ENCODE assay signal across 1 cellular context in the genomic region with DNA sequence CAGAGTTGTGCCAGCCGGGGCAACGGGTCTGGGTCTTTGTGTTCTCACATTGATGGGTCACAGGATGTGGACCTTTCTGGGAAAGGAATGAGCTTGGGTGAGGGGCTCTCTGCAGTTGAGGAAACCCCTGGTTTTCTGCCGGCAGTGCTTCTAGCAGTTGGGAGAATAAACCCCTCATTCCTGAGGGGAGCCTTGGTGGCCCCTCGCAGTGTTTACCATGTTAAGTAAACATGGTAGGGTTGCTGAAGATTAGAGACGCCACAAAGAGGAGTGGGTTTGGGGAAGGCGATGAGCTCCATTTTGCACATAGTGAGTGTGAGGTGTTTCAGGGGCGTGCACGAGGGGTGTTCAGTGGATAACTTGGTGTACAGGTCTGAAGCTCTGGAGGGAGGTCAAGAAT.
TF ChIP-seq lines count a peak whose summit lies in the region.

No MANE protein-coding gene starts in this region.

TF ChIP-seq in H1, 55 proteins besides CTCF, POLR2A, EP300 and RAD21:
- TF ChIP-seq, protein P1, sequence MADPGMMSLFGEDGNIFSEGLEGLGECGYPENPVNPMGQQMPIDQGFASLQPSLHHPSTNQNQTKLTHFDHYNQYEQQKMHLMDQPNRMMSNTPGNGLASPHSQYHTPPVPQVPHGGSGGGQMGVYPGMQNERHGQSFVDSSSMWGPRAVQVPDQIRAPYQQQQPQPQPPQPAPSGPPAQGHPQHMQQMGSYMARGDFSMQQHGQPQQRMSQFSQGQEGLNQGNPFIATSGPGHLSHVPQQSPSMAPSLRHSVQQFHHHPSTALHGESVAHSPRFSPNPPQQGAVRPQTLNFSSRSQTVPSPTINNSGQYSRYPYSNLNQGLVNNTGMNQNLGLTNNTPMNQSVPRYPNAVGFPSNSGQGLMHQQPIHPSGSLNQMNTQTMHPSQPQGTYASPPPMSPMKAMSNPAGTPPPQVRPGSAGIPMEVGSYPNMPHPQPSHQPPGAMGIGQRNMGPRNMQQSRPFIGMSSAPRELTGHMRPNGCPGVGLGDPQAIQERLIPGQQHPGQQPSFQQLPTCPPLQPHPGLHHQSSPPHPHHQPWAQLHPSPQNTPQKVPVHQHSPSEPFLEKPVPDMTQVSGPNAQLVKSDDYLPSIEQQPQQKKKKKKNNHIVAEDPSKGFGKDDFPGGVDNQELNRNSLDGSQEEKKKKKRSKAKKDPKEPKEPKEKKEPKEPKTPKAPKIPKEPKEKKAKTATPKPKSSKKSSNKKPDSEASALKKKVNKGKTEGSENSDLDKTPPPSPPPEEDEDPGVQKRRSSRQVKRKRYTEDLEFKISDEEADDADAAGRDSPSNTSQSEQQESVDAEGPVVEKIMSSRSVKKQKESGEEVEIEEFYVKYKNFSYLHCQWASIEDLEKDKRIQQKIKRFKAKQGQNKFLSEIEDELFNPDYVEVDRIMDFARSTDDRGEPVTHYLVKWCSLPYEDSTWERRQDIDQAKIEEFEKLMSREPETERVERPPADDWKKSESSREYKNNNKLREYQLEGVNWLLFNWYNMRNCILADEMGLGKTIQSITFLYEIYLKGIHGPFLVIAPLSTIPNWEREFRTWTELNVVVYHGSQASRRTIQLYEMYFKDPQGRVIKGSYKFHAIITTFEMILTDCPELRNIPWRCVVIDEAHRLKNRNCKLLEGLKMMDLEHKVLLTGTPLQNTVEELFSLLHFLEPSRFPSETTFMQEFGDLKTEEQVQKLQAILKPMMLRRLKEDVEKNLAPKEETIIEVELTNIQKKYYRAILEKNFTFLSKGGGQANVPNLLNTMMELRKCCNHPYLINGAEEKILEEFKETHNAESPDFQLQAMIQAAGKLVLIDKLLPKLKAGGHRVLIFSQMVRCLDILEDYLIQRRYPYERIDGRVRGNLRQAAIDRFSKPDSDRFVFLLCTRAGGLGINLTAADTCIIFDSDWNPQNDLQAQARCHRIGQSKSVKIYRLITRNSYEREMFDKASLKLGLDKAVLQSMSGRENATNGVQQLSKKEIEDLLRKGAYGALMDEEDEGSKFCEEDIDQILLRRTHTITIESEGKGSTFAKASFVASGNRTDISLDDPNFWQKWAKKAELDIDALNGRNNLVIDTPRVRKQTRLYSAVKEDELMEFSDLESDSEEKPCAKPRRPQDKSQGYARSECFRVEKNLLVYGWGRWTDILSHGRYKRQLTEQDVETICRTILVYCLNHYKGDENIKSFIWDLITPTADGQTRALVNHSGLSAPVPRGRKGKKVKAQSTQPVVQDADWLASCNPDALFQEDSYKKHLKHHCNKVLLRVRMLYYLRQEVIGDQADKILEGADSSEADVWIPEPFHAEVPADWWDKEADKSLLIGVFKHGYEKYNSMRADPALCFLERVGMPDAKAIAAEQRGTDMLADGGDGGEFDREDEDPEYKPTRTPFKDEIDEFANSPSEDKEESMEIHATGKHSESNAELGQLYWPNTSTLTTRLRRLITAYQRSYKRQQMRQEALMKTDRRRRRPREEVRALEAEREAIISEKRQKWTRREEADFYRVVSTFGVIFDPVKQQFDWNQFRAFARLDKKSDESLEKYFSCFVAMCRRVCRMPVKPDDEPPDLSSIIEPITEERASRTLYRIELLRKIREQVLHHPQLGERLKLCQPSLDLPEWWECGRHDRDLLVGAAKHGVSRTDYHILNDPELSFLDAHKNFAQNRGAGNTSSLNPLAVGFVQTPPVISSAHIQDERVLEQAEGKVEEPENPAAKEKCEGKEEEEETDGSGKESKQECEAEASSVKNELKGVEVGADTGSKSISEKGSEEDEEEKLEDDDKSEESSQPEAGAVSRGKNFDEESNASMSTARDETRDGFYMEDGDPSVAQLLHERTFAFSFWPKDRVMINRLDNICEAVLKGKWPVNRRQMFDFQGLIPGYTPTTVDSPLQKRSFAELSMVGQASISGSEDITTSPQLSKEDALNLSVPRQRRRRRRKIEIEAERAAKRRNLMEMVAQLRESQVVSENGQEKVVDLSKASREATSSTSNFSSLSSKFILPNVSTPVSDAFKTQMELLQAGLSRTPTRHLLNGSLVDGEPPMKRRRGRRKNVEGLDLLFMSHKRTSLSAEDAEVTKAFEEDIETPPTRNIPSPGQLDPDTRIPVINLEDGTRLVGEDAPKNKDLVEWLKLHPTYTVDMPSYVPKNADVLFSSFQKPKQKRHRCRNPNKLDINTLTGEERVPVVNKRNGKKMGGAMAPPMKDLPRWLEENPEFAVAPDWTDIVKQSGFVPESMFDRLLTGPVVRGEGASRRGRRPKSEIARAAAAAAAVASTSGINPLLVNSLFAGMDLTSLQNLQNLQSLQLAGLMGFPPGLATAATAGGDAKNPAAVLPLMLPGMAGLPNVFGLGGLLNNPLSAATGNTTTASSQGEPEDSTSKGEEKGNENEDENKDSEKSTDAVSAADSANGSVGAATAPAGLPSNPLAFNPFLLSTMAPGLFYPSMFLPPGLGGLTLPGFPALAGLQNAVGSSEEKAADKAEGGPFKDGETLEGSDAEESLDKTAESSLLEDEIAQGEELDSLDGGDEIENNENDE (IDR thresholded peaks at IDR 0.05; ENCODE audit: insufficient replicate concordance, low read length), result no peak
- TF ChIP-seq, protein P2, sequence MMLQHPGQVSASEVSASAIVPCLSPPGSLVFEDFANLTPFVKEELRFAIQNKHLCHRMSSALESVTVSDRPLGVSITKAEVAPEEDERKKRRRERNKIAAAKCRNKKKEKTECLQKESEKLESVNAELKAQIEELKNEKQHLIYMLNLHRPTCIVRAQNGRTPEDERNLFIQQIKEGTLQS (IDR thresholded peaks at IDR 0.05; ENCODE audit: insufficient read depth, low read depth, low read length), result no peak
- TF ChIP-seq TBP (IDR thresholded peaks at IDR 0.05; ENCODE audit: low read depth, low read length), result no peak
- TF ChIP-seq KDM5A (IDR thresholded peaks at IDR 0.05; ENCODE audit: low read length), result no peak
- TF ChIP-seq BACH1 (IDR thresholded peaks at IDR 0.05; ENCODE audit: low read length), result no peak
- no peak for TF ChIP-seq CBX5 (IDR thresholded peaks at IDR 0.05; ENCODE audit: low read depth, low read length)
- TF ChIP-seq BRCA1 (IDR thresholded peaks at IDR 0.05; ENCODE audit: low read depth, low read length), result no peak
- TF ChIP-seq NRF1 (IDR thresholded peaks at IDR 0.05; ENCODE audit: low read depth, low read length), result no peak
- no peak for TF ChIP-seq ZNF274 (IDR thresholded peaks at IDR 0.05; ENCODE audit: borderline replicate concordance, extremely low read depth, low read length)
- TF ChIP-seq, protein P3, sequence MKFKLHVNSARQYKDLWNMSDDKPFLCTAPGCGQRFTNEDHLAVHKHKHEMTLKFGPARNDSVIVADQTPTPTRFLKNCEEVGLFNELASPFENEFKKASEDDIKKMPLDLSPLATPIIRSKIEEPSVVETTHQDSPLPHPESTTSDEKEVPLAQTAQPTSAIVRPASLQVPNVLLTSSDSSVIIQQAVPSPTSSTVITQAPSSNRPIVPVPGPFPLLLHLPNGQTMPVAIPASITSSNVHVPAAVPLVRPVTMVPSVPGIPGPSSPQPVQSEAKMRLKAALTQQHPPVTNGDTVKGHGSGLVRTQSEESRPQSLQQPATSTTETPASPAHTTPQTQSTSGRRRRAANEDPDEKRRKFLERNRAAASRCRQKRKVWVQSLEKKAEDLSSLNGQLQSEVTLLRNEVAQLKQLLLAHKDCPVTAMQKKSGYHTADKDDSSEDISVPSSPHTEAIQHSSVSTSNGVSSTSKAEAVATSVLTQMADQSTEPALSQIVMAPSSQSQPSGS (IDR thresholded peaks at IDR 0.05; ENCODE audit: low read length), result no peak
- TF ChIP-seq SRF (IDR thresholded peaks at IDR 0.05; ENCODE audit: low read depth, low read length), result no peak
